Comparison of ENCODE assay signal across 12 cellular contexts in genomic region chr5:92505925-92506324, GRCh38.
DNase-seq lines count a peak whose midpoint lies in the region; ATAC-seq and TF ChIP-seq lines count a peak whose summit lies in the region.
"Had no signal": no experiment of that assay in that cellular context is flagged by ENCODE, and none has a peak within 500 bp of the region (broad histone marks: within the 10 kb centered on the region; RNA-seq: fewer than 3 reads in every experiment).

No MANE protein-coding gene starts in this region.

- no peaks in the 10 kb centered on the region for H3K9me2 ChIP-seq in SK-N-SH

- CTCF ChIA-PET in SK-N-SH (lab: Yijun Ruan, JAX): no interaction called here

- no peaks in the 10 kb centered on the region for H4K20me1 ChIP-seq in SK-N-SH (ENCODE audit: insufficient read depth)

- no peak for TF ChIP-seq POLR2A in upper lobe of left lung (IDR thresholded peaks at IDR 0.05)

- H3K4me2 ChIP-seq in SK-N-SH: peak overlapping the region; percentile 53

- TF ChIP-seq RAD21 in SK-N-SH (IDR thresholded peaks at IDR 0.05; ENCODE audit: low read length) (no peak), liver (IDR thresholded peaks at IDR 0.05) (no peak)

- H3K79me2 ChIP-seq in SK-N-SH (ENCODE audit: insufficient read depth): no peaks in the 10 kb centered on the region

- peak overlapping the region; percentile 80 for H2AFZ ChIP-seq in SK-N-SH (ENCODE audit: low read depth)

- H3K9me3 ChIP-seq in SK-N-SH: no peaks in the 10 kb centered on the region
- peaks cover 0 to 5% (median 1%) of the 10 kb centered on the region in 4 donors for H3K9me3 ChIP-seq in liver (ENCODE audit: control insufficient read depth in 4 of 4, low read length in 3 of 4)
- peaks cover 0 to 17% (median 10%) of the 10 kb centered on the region in 4 donors for H3K9me3 ChIP-seq in upper lobe of left lung

- H3K4me1 ChIP-seq in SK-N-SH (ENCODE audit: control insufficient read depth in 1 of 2, insufficient read depth in 2 of 2, low read depth in 1 of 2, low read length in 1 of 2) (no peaks in the 10 kb centered on the region; a peak in 1 of 4 replicates), liver (ENCODE audit: control insufficient read depth in 4 of 4, insufficient read depth in 4 of 4, low read length in 3 of 4) (peaks cover 0 to 3% (median 0%) of the 10 kb centered on the region in 4 donors), upper lobe of left lung (no peaks in the 10 kb centered on the region)

- H3K9ac ChIP-seq in SK-N-SH: peak overlapping the region; percentile 36
- no peak overlapping the region for H3K9ac ChIP-seq in liver (ENCODE audit: low read depth in 1 of 2, low read length in 2 of 2)

- H3K27ac ChIP-seq in SK-N-SH (ENCODE audit: low read depth in 2 of 2, low read length in 1 of 2): no peak overlapping the region
- H3K27ac ChIP-seq in liver (ENCODE audit: low read depth in 1 of 2, low read length in 2 of 2): no peak overlapping the region
- no peak overlapping the region for H3K27ac ChIP-seq in upper lobe of left lung

- H3K27me3 ChIP-seq in SK-N-SH (ENCODE audit: insufficient read depth): no peaks in the 10 kb centered on the region
- H3K27me3 ChIP-seq in liver (ENCODE audit: control insufficient read depth in 4 of 4, insufficient read depth in 4 of 4, low read length in 3 of 4): no peaks in the 10 kb centered on the region
- H3K27me3 ChIP-seq in upper lobe of left lung: no peaks in the 10 kb centered on the region

- no peaks in the 10 kb centered on the region for H3F3A ChIP-seq in SK-N-SH (replicated peaks; ENCODE audit: insufficient read depth)

- DNase-seq in GM10266 (ENCODE audit: extremely low spot score): peak; percentile 5
- no peak for DNase-seq in SK-N-SH
- no peak for DNase-seq in upper lobe of left lung
- DNase-seq in NCI-H1694 treated with DMSO at 0.1 percent for 48 hours (lab: John Stamatoyannopoulos, UW): no peak
- no peak for DNase-seq in NCI-H2196 (lab: John Stamatoyannopoulos, UW; ENCODE audit: unreplicated experiment)
- DNase-seq: activated T-cell treated with anti-CD3 and anti-CD28 coated beads, Interleukin-2, amount 50 U/mL, for 1 hour; DMS79; NCI-H1694; posterior cingulate gyrus had no signal

- peak; percentile 59 for ATAC-seq in HG03196 (IDR thresholded peaks at IDR 0.05; ENCODE audit: unreplicated experiment)
- ATAC-seq in upper lobe of left lung (ENCODE audit: low FRiP score in 2 of 2): no peak
- ATAC-seq in GM21825 (IDR thresholded peaks at IDR 0.05; ENCODE audit: unreplicated experiment): no peak

- POLR2A ChIA-PET in SK-N-SH (lab: Yijun Ruan, JAX): no interaction called here

- H3K4me3 ChIP-seq in SK-N-SH (ENCODE audit: low read depth in 2 of 2, low read length in 1 of 2) (peak overlapping the region; percentile 14 to 17; a peak in 1 of 4 replicates), liver (ENCODE audit: low read depth in 1 of 3, low read length in 3 of 3) (peak overlapping the region in 2 of 3 donors; percentile 20 to 29), upper lobe of left lung (peak overlapping the region in 1 of 4 donors; percentile 13)

- H3K36me3 ChIP-seq in SK-N-SH (replicated peaks in 1 of 2; ENCODE audit: control insufficient read depth in 1 of 2, insufficient read depth in 2 of 2, low read length in 1 of 2) (no peaks in the 10 kb centered on the region), liver (ENCODE audit: control insufficient read depth in 4 of 4, insufficient read depth in 3 of 4, low read depth in 1 of 4, low read length in 3 of 4) (no peaks in the 10 kb centered on the region), upper lobe of left lung (no peaks in the 10 kb centered on the region)

- TF ChIP-seq CTCF in GM10266 (IDR thresholded peaks at IDR 0.05; ENCODE audit: control insufficient read depth, insufficient read depth, low read depth, missing control alignments) (no peak), SK-N-SH (IDR thresholded peaks at IDR 0.05) (no peak), liver (IDR thresholded peaks at IDR 0.05; ENCODE audit: low read depth, low read length, missing input control) (no peak), upper lobe of left lung (IDR thresholded peaks at IDR 0.05) (no peak)

- no peak for TF ChIP-seq EP300 in SK-N-SH (IDR thresholded peaks at IDR 0.05; ENCODE audit: borderline replicate concordance in 1 of 2, low read depth in 1 of 2, low read length in 1 of 2)
- no peak for TF ChIP-seq EP300 in upper lobe of left lung (IDR thresholded peaks at IDR 0.05)

TF ChIP-seq in SK-N-SH, 30 proteins besides CTCF, POLR2A, EP300 and RAD21 (continues in another document):
- no peak for TF ChIP-seq GABPA (IDR thresholded peaks at IDR 0.05; ENCODE audit: low read depth)
- no peak for TF ChIP-seq NRF1 (IDR thresholded peaks at IDR 0.05; ENCODE audit: low read depth, low read length)
- no peak for TF ChIP-seq EZH2phosphoT487 (IDR thresholded peaks at IDR 0.05; ENCODE audit: borderline replicate concordance, low read depth)
- TF ChIP-seq FOSL2 (IDR thresholded peaks at IDR 0.05; ENCODE audit: borderline replicate concordance, low read depth): no peak
- no peak for TF ChIP-seq FOXM1 (IDR thresholded peaks at IDR 0.05; ENCODE audit: low read depth)
- TF ChIP-seq JUND (IDR thresholded peaks at IDR 0.05): no peak
- TF ChIP-seq ZBTB33 (IDR thresholded peaks at IDR 0.05; ENCODE audit: borderline replicate concordance, low read depth): no peak
- no peak for TF ChIP-seq NFIC (IDR thresholded peaks at IDR 0.05; ENCODE audit: borderline replicate concordance)
- TF ChIP-seq MEF2A (IDR thresholded peaks at IDR 0.05; ENCODE audit: borderline replicate concordance, low read depth): no peak
- TF ChIP-seq CHD2 (IDR thresholded peaks at IDR 0.05; ENCODE audit: low read length, partially characterized antibody): no peak
- TF ChIP-seq RFX5 (IDR thresholded peaks at IDR 0.05; ENCODE audit: low read length): no peak
- no peak for TF ChIP-seq MXI1 (IDR thresholded peaks at IDR 0.05; ENCODE audit: low read depth, low read length)

TF ChIP-seq in liver, 16 proteins besides CTCF, POLR2A, EP300 and RAD21:
- no peak for TF ChIP-seq YY1 (IDR thresholded peaks at IDR 0.05)
- no peak for TF ChIP-seq EGR1 (IDR thresholded peaks at IDR 0.05; ENCODE audit: low read depth in 2 of 2)
- no peak for TF ChIP-seq ZBTB33 (IDR thresholded peaks at IDR 0.05)
- TF ChIP-seq FOXA2 (IDR thresholded peaks at IDR 0.05): no peak
- TF ChIP-seq FOXA1 (IDR thresholded peaks at IDR 0.05): no peak
- no peak for TF ChIP-seq RXRA (IDR thresholded peaks at IDR 0.05)
- TF ChIP-seq, protein P1, sequence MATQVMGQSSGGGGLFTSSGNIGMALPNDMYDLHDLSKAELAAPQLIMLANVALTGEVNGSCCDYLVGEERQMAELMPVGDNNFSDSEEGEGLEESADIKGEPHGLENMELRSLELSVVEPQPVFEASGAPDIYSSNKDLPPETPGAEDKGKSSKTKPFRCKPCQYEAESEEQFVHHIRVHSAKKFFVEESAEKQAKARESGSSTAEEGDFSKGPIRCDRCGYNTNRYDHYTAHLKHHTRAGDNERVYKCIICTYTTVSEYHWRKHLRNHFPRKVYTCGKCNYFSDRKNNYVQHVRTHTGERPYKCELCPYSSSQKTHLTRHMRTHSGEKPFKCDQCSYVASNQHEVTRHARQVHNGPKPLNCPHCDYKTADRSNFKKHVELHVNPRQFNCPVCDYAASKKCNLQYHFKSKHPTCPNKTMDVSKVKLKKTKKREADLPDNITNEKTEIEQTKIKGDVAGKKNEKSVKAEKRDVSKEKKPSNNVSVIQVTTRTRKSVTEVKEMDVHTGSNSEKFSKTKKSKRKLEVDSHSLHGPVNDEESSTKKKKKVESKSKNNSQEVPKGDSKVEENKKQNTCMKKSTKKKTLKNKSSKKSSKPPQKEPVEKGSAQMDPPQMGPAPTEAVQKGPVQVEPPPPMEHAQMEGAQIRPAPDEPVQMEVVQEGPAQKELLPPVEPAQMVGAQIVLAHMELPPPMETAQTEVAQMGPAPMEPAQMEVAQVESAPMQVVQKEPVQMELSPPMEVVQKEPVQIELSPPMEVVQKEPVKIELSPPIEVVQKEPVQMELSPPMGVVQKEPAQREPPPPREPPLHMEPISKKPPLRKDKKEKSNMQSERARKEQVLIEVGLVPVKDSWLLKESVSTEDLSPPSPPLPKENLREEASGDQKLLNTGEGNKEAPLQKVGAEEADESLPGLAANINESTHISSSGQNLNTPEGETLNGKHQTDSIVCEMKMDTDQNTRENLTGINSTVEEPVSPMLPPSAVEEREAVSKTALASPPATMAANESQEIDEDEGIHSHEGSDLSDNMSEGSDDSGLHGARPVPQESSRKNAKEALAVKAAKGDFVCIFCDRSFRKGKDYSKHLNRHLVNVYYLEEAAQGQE (IDR thresholded peaks at IDR 0.05): no peak
- TF ChIP-seq NR2F2 (IDR thresholded peaks at IDR 0.05): no peak
- TF ChIP-seq HNF4A (conservative IDR thresholded peaks at IDR 0.05): no peak
- no peak for TF ChIP-seq SP1 (IDR thresholded peaks at IDR 0.05)
- TF ChIP-seq, protein P2, sequence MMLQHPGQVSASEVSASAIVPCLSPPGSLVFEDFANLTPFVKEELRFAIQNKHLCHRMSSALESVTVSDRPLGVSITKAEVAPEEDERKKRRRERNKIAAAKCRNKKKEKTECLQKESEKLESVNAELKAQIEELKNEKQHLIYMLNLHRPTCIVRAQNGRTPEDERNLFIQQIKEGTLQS (IDR thresholded peaks at IDR 0.05): no peak
- TF ChIP-seq, protein P3, sequence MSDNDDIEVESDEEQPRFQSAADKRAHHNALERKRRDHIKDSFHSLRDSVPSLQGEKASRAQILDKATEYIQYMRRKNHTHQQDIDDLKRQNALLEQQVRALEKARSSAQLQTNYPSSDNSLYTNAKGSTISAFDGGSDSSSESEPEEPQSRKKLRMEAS (IDR thresholded peaks at IDR 0.05): no peak
- TF ChIP-seq TAF1 (conservative IDR thresholded peaks at IDR 0.05): no peak
- no peak for TF ChIP-seq JUND (IDR thresholded peaks at IDR 0.05)
- no peak for TF ChIP-seq HNF4G (IDR thresholded peaks at IDR 0.05)
- no peak for TF ChIP-seq GABPA (IDR thresholded peaks at IDR 0.05 in 1 of 2, conservative IDR thresholded peaks at IDR 0.05 in 1 of 2)
TF ChIP-seq in liver: peak in this region for 0.
